In genomic region chr12:42135264-42135814, GRCh38 we compare ENCODE assay signal across 19 cellular contexts. TPM values are rescaled to one million over a fixed set of nuclear protein-coding genes. Genes with fewer than 3 reads are reported as not detected.
DNase-seq lines count a peak whose midpoint lies in the region; ATAC-seq and TF ChIP-seq lines count a peak whose summit lies in the region.
"Had no signal": no experiment of that assay in that cellular context is flagged by ENCODE, and none has a peak within 500 bp of the region (broad histone marks: within the 10 kb centered on the region; RNA-seq: fewer than 3 reads in every experiment).

No MANE protein-coding gene starts in this region.

- no peak overlapping the region for H3K27ac Mint-ChIP-seq in T-helper 17 cell
- H3K27ac Mint-ChIP-seq: activated CD4-positive, alpha-beta memory T cell treated with anti-CD3 and anti-CD28 coated beads, Interleukin-2, amount 10 ng/mL, durations not matched to agents 7 days and 5 days; CD8-positive, alpha-beta T cell had no signal

- no peaks in the 10 kb centered on the region for H3K9me3 ChIP-seq in PC-3 (ENCODE audit: low read length)
- no peaks in the 10 kb centered on the region for H3K9me3 ChIP-seq in T-helper 17 cell (ENCODE audit: control insufficient read depth, low read length, poor library complexity, severe bottlenecking)
- H3K9me3 ChIP-seq: vagina had no signal

- H3K4me3 ChIP-seq in PC-3 (ENCODE audit: low read length), result no peak overlapping the region
- H3K4me3 ChIP-seq: vagina had no signal

- BruUV-seq in PC-3 (replicated peaks; lab: Mats Ljungman, UMichigan), result no TSS peak

- no peak overlapping the region for H3K27ac ChIP-seq in PC-3 (ENCODE audit: low read length)
- H3K27ac ChIP-seq: KMS-11, vagina had no signal

- H3K4me1 ChIP-seq in PC-3 (ENCODE audit: insufficient read depth, low read length), result peaks cover 27% of the 10 kb centered on the region

- CTCF ChIA-PET in PC-3 (lab: Charles Lee), result no interaction called here

- H3K36me3 Mint-ChIP-seq in T-helper 17 cell (ENCODE audit: low read depth), result peaks cover 2% of the 10 kb centered on the region
- H3K36me3 Mint-ChIP-seq: CD8-positive, alpha-beta T cell had no signal

- no peaks in the 10 kb centered on the region for H3F3A ChIP-seq in PC-3 (ENCODE audit: low read length, unreplicated experiment)

- H3K4me1 Mint-ChIP-seq in T-helper 17 cell, result peaks cover 53% of the 10 kb centered on the region

- no peaks in the 10 kb centered on the region for H3K9me2 ChIP-seq in PC-3 (replicated peaks; ENCODE audit: low read length)

- intact Hi-C loops in PC-3 (cut with micrococcal nuclease), result no loop called here

- TF ChIP-seq CTCF in PC-3 (conservative IDR thresholded peaks at IDR 0.05; ENCODE audit: low read depth, low read length) (no peak), omental fat pad (IDR thresholded peaks at IDR 0.05) (no peak)

- H3K27me3 ChIP-seq in PC-3 (ENCODE audit: low read length), result no peaks in the 10 kb centered on the region
- H3K27me3 ChIP-seq: vagina had no signal

- peaks cover 93% of the 10 kb centered on the region for H3K79me2 ChIP-seq in PC-3 (ENCODE audit: low read length)

- ATAC-seq in PC-3, result peak; percentile 66
- ATAC-seq in omental fat pad (ENCODE audit: low FRiP score), result peak; percentile 73
- ATAC-seq in HG03565 (IDR thresholded peaks at IDR 0.05; ENCODE audit: unreplicated experiment), result no peak
- no peak for ATAC-seq in T-helper 17 cell
- ATAC-seq in HG02588 (IDR thresholded peaks at IDR 0.05; ENCODE audit: unreplicated experiment), result no peak
- ATAC-seq: CD8-positive, alpha-beta T cell; sciatic nerve had no signal

- POLR2A ChIA-PET in PC-3 (lab: Charles Lee; ENCODE audit: unreplicated experiment), result no interaction called here

- no peak overlapping the region for H3K4me3 Mint-ChIP-seq in T-helper 17 cell
- H3K4me3 Mint-ChIP-seq: activated CD4-positive, alpha-beta memory T cell treated with anti-CD3 and anti-CD28 coated beads, Interleukin-2, amount 10 ng/mL, durations not matched to agents 7 days and 5 days; CD8-positive, alpha-beta T cell; neural crest cell had no signal

- DNase-seq in GM03348 (ENCODE audit: low spot score) (peak; percentile 29), PC-3 (peak; percentile 68), dedifferentiated amniotic fluid mesenchymal stem cell (ENCODE audit: extremely low spot score) (peak; percentile 74), omental fat pad (ENCODE audit: low spot score) (no peak), T-helper 17 cell (no peak), NCI-H1930 (lab: John Stamatoyannopoulos, UW) (no peak)
- DNase-seq: activated CD4-positive, alpha-beta memory T cell treated with anti-CD3 and anti-CD28 coated beads, Interleukin-2, amount 10 ng/mL, durations not matched to agents 7 days and 5 days; activated effector memory CD4-positive, alpha-beta T cell treated with anti-CD3 and anti-CD28 coated beads, Interleukin-2, amount 50 U/mL, for 16 hours; CD8-positive, alpha-beta T cell; NCI-H2029; NCI-H774; SHP77; stimulated activated naive CD4-positive, alpha-beta T cell had no signal

- H3K36me3 ChIP-seq in PC-3 (ENCODE audit: low read depth, low read length), result no peaks in the 10 kb centered on the region
- H3K36me3 ChIP-seq: vagina had no signal

- no peaks in the 10 kb centered on the region for H3K27me3 Mint-ChIP-seq in T-helper 17 cell
- H3K27me3 Mint-ChIP-seq: activated CD4-positive, alpha-beta memory T cell treated with anti-CD3 and anti-CD28 coated beads, Interleukin-2, amount 10 ng/mL, durations not matched to agents 7 days and 5 days had no signal

- H3K9ac ChIP-seq in PC-3 (ENCODE audit: low read length), result no peak overlapping the region
- H3K9ac ChIP-seq: KMS-11 had no signal

- peak overlapping the region; percentile 9 for H3K4me2 ChIP-seq in PC-3 (ENCODE audit: low read length)
- H3K4me2 ChIP-seq: KMS-11 had no signal

- H2AFZ ChIP-seq in PC-3 (ENCODE audit: low read length), result no peak overlapping the region

- peaks cover 4% of the 10 kb centered on the region; the same call in 1 of the 2 replicates for H4K20me1 ChIP-seq in PC-3 (ENCODE audit: low read length)

RNA-seq across cellular contexts. Expression of gene GXYLT1, which starts 9.3 kb away (rescaled TPM):
- total RNA-seq in PC-3 (2014; rRNA removed) (5.1 and 10.9 TPM in 2 replicates), omental fat pad (10 to 100 TPM; 10.3 to 19.1 (median 13.8) TPM), T-helper 17 cell (1 to 10 TPM; 5.8 to 7.7 TPM)

Comparison
In these comparisons a context has a peak if more than half of its experiments do, and no peak if none do; other contexts are left out.
1. DNase-seq: peak in GM03348 (single experiment), PC-3 (single experiment) and dedifferentiated amniotic fluid mesenchymal stem cell (single experiment); none in omental fat pad (single experiment), T-helper 17 cell (0 of 3) and NCI-H1930 (0 of 2).
2. ATAC-seq: peak in PC-3 (single experiment) and omental fat pad (single experiment); none in HG03565 (single experiment), T-helper 17 cell (single experiment) and HG02588 (single experiment).